In the genomic region with DNA sequence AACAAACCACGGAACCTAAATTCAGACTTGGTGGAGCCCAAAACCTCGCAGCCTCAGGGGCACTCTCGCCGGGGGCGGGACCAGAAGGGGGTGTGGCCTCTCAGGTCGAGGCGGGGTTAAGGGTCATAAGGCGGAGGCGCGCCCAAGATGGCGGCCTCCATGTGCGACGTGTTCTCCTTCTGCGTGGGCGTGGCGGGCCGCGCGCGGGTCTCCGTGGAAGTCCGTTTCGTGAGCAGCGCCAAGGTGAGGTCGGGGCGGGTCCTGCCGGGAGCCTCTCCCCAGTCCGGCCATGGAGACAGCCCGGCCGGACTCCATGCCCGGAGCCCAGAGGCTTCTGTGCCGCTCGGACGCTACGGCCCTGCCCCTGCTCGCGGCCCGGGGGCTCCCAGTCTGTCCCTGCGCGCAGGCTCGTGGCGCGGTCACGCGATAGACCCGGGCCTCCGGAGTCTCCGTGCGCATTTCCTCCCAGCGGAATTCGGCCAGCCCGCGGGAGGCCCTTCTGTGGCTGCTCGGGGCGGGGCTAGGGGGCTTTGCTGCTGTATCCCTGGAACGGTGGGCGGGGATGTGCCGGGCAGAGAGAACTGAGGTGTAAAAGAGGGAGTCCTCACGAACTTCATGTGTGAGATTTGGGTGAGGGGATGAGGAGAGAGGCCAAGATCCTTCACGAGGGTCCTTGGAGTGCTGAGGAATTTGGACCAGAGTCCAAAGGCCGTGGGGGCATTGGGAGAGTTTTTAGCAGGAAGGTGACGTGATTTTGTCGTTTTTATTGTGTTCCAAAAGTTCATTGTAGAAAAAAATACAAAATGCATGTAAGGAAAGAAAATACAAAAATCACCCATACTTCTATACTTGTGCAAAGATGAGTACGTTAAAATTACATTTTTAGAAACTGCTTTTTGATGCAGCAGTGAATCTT, we compare ENCODE assay signal across 1 cellular context.
TF ChIP-seq lines count a peak whose summit lies in the region.

A gene (plus strand): TSS at position 126 of the 916 bp plus-strand sequence. CDS start 22 bp downstream, at position 148.

TF ChIP-seq in GM12878, 131 proteins besides CTCF, POLR2A, EP300 and RAD21 (continued from another document):
- TF ChIP-seq, protein P1, sequence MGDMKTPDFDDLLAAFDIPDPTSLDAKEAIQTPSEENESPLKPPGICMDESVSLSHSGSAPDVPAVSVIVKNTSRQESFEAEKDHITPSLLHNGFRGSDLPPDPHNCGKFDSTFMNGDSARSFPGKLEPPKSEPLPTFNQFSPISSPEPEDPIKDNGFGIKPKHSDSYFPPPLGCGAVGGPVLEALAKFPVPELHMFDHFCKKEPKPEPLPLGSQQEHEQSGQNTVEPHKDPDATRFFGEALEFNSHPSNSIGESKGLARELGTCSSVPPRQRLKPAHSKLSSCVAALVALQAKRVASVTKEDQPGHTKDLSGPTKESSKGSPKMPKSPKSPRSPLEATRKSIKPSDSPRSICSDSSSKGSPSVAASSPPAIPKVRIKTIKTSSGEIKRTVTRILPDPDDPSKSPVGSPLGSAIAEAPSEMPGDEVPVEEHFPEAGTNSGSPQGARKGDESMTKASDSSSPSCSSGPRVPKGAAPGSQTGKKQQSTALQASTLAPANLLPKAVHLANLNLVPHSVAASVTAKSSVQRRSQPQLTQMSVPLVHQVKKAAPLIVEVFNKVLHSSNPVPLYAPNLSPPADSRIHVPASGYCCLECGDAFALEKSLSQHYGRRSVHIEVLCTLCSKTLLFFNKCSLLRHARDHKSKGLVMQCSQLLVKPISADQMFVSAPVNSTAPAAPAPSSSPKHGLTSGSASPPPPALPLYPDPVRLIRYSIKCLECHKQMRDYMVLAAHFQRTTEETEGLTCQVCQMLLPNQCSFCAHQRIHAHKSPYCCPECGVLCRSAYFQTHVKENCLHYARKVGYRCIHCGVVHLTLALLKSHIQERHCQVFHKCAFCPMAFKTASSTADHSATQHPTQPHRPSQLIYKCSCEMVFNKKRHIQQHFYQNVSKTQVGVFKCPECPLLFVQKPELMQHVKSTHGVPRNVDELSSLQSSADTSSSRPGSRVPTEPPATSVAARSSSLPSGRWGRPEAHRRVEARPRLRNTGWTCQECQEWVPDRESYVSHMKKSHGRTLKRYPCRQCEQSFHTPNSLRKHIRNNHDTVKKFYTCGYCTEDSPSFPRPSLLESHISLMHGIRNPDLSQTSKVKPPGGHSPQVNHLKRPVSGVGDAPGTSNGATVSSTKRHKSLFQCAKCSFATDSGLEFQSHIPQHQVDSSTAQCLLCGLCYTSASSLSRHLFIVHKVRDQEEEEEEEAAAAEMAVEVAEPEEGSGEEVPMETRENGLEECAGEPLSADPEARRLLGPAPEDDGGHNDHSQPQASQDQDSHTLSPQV (IDR thresholded peaks at IDR 0.05): no peak
- TF ChIP-seq, protein P2, sequence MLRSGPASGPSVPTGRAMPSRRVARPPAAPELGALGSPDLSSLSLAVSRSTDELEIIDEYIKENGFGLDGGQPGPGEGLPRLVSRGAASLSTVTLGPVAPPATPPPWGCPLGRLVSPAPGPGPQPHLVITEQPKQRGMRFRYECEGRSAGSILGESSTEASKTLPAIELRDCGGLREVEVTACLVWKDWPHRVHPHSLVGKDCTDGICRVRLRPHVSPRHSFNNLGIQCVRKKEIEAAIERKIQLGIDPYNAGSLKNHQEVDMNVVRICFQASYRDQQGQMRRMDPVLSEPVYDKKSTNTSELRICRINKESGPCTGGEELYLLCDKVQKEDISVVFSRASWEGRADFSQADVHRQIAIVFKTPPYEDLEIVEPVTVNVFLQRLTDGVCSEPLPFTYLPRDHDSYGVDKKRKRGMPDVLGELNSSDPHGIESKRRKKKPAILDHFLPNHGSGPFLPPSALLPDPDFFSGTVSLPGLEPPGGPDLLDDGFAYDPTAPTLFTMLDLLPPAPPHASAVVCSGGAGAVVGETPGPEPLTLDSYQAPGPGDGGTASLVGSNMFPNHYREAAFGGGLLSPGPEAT (IDR thresholded peaks at IDR 0.05; ENCODE audit: low read depth): peak; percentile 46; the same call in 1 of the 2 replicates
- TF ChIP-seq BRCA1 (IDR thresholded peaks at IDR 0.05; ENCODE audit: low read depth, low read length): no peak
- peak; percentile 67 for TF ChIP-seq DPF2 (IDR thresholded peaks at IDR 0.05)
TF ChIP-seq in GM12878: peak in this region for 34.
